In the genomic region with DNA sequence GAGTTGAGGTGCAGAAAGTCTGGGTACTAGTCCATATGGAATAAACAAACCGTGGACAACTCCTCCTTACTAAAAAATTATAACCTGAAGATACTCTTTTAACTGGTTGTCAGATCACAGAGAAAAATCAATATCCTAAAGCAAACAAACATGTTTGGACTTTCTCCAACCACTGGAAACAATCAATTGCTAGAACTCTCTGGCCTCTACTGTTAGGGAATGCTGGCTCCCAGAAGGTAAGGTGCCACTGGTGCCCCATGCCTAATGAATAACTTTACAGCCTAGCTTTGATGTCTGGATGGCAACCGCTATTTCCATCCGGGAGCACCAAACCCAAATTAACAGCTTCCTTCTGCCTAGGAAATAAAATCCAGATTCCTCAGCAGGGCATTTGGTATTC, we compare ENCODE assay signal across 24 cellular contexts.
DNase-seq lines count a peak whose midpoint lies in the region; ATAC-seq, FAIRE-seq and TF ChIP-seq lines count a peak whose summit lies in the region.
"Had no signal": no experiment of that assay in that cellular context is flagged by ENCODE, and none has a peak within 500 bp of the region (broad histone marks: within the 10 kb centered on the region; RNA-seq: fewer than 3 reads in every experiment).

No MANE protein-coding gene starts in this region.

- no peaks in the 10 kb centered on the region for H3K36me3 Mint-ChIP-seq in astrocyte (ENCODE audit: low read depth, unreplicated experiment)
- H3K36me3 Mint-ChIP-seq in CD4-positive, alpha-beta memory T cell, result peaks cover 5 to 10% of the 10 kb centered on the region in 2 donors

- WGBS in right lobe of liver (ENCODE audit: insufficient coverage, low coverage, low lambda C conversion rate, missing lambda C conversion rate), result 19% methylated on average over 3 of the region's 3 CpGs
- WGBS in tibial nerve, 2 donors, result 72 to 87% methylated on average over 3 of the region's 3 CpGs

- DNase-seq in AG10803 (ENCODE audit: low read depth), result peak; percentile 12
- DNase-seq in EH (ENCODE audit: low read depth), result peak; percentile 3
- no peak for DNase-seq in astrocyte (ENCODE audit: low read depth)
- DNase-seq in right lobe of liver, result no peak
- DNase-seq in CD4-positive, alpha-beta memory T cell, result no peak
- no peak for DNase-seq in epidermal melanocyte (ENCODE audit: insufficient read length, low spot score)
- no peak for DNase-seq in tibial nerve (ENCODE audit: low spot score in 2 of 2)
- DNase-seq: COR-L47, DMS 273 treated with DMSO at 0.1 percent for 48 hours, DND-41, HFFc6, MM.1S, NCI-H1092, NCI-H1694, NCI-H2107, NCI-H510A, NCI-H748 treated with DMSO at 0.1 percent for 48 hours, PC-3, RPMI8226, SHP77 treated with DMSO at 0.1 percent for 48 hours, SK-N-SH had no signal

- intact Hi-C loops in right lobe of liver (cut with DNase I), result no loop called here
- intact Hi-C loops in CD4-positive, alpha-beta memory T cell (cut with micrococcal nuclease), result no loop called here

- H3K9me3 ChIP-seq in astrocyte (ENCODE audit: insufficient read depth, low read depth, low read length), result no peaks in the 10 kb centered on the region
- no peaks in the 10 kb centered on the region for H3K9me3 ChIP-seq in right lobe of liver
- no peaks in the 10 kb centered on the region for H3K9me3 ChIP-seq in CD4-positive, alpha-beta memory T cell (ENCODE audit: control insufficient read depth in 1 of 2, low read length in 2 of 2)
- no peaks in the 10 kb centered on the region for H3K9me3 ChIP-seq in tibial nerve
- H3K9me3 ChIP-seq: SK-N-SH had no signal

- no peak overlapping the region for H3K4me3 Mint-ChIP-seq in astrocyte (ENCODE audit: unreplicated experiment)
- no peak overlapping the region for H3K4me3 Mint-ChIP-seq in CD4-positive, alpha-beta memory T cell
- H3K4me3 Mint-ChIP-seq: HFFc6 had no signal

- peak overlapping the region; percentile 53 for H3K27ac Mint-ChIP-seq in astrocyte (ENCODE audit: unreplicated experiment)
- H3K27ac Mint-ChIP-seq in CD4-positive, alpha-beta memory T cell, result no peak overlapping the region
- H3K27ac Mint-ChIP-seq: HFFc6 had no signal

- no peak overlapping the region for H3K9ac ChIP-seq in astrocyte (ENCODE audit: low read length)
- H3K9ac ChIP-seq: SK-N-SH had no signal

- no peak overlapping the region for H3K4me3 ChIP-seq in AG10803 (ENCODE audit: low read length)
- no peak overlapping the region for H3K4me3 ChIP-seq in astrocyte (ENCODE audit: insufficient read depth, low read depth, low read length)
- H3K4me3 ChIP-seq in right lobe of liver, result no peak overlapping the region
- H3K4me3 ChIP-seq in CD4-positive, alpha-beta memory T cell (ENCODE audit: low read length in 2 of 2), result no peak overlapping the region
- H3K4me3 ChIP-seq in tibial nerve, result no peak overlapping the region

- H3K4me1 Mint-ChIP-seq in astrocyte (ENCODE audit: low read depth, unreplicated experiment), result peaks cover 35% of the 10 kb centered on the region
- peaks cover 10 to 38% (median 25%) of the 10 kb centered on the region in 4 donors for H3K4me1 Mint-ChIP-seq in CD4-positive, alpha-beta memory T cell

- TF ChIP-seq CTCF in AG10803 (conservative IDR thresholded peaks at IDR 0.05; ENCODE audit: low read length), result no peak
- TF ChIP-seq CTCF in astrocyte (IDR thresholded peaks at IDR 0.05; ENCODE audit: insufficient read depth, low read depth, low read length), result no peak
- TF ChIP-seq CTCF in right lobe of liver (IDR thresholded peaks at IDR 0.05), result no peak
- TF ChIP-seq CTCF in tibial nerve (IDR thresholded peaks at IDR 0.05), result no peak

- POLR2A ChIA-PET in CD4-positive, alpha-beta memory T cell (lab: Charles Lee; ENCODE audit: partially characterized antibody), result no interaction called here

- TF ChIP-seq EP300 in tibial nerve (IDR thresholded peaks at IDR 0.05), result no peak

- peaks cover 52% of the 10 kb centered on the region for H4K20me1 ChIP-seq in astrocyte (ENCODE audit: insufficient read depth, low read length)

- TF ChIP-seq POLR2A in right lobe of liver (IDR thresholded peaks at IDR 0.05) (no peak), tibial nerve (IDR thresholded peaks at IDR 0.05) (no peak)

- H3K9me3 Mint-ChIP-seq in astrocyte (ENCODE audit: unreplicated experiment), result no peaks in the 10 kb centered on the region
- H3K9me3 Mint-ChIP-seq in CD4-positive, alpha-beta memory T cell, result no peaks in the 10 kb centered on the region
- H3K9me3 Mint-ChIP-seq: HFFc6 had no signal

- FAIRE-seq in astrocyte (lab: Jason Lieb, UNC), result no peak
- FAIRE-seq: G401.6, H54 had no signal

- peaks cover 69% of the 10 kb centered on the region for H3K79me2 ChIP-seq in astrocyte (ENCODE audit: insufficient read depth, low read length)

- no peak overlapping the region for H2AFZ ChIP-seq in astrocyte (ENCODE audit: low read depth, low read length)

- CTCF ChIA-PET in CD4-positive, alpha-beta memory T cell (lab: Charles Lee; ENCODE audit: partially characterized antibody), result interaction anchor here (2.4 to 2.9 kb wide), 2 partner anchors 10 to 30 kb away, joined by 10 to 14 read pairs; no protein-coding TSS in a partner anchor

- ATAC-seq in right lobe of liver (peak; percentile 85 to 89 (median 88)), GM21737 (IDR thresholded peaks at IDR 0.05; ENCODE audit: unreplicated experiment) (no peak)
- ATAC-seq: PC-3 had no signal

- H3K4me2 ChIP-seq in astrocyte (ENCODE audit: low read length), result no peak overlapping the region
- H3K4me2 ChIP-seq: SK-N-SH had no signal

- H3K27me3 ChIP-seq in astrocyte (ENCODE audit: insufficient read depth, low read length), result no peaks in the 10 kb centered on the region
- H3K27me3 ChIP-seq in right lobe of liver, result no peaks in the 10 kb centered on the region
- H3K27me3 ChIP-seq in CD4-positive, alpha-beta memory T cell (ENCODE audit: insufficient read depth, low read length), result no peaks in the 10 kb centered on the region
- H3K27me3 ChIP-seq in tibial nerve, result no peaks in the 10 kb centered on the region

- no peaks in the 10 kb centered on the region for H3K36me3 ChIP-seq in astrocyte (ENCODE audit: insufficient read depth, low read length)
- H3K36me3 ChIP-seq in right lobe of liver, result no peaks in the 10 kb centered on the region
- H3K36me3 ChIP-seq in CD4-positive, alpha-beta memory T cell (ENCODE audit: insufficient read depth, low read length), result no peaks in the 10 kb centered on the region
- no peaks in the 10 kb centered on the region for H3K36me3 ChIP-seq in tibial nerve

- H3K4me1 ChIP-seq in astrocyte (ENCODE audit: insufficient read depth, low read length) (peaks cover 19% of the 10 kb centered on the region), right lobe of liver (peaks cover 0 to 42% (median 11%) of the 10 kb centered on the region in 4 donors), tibial nerve (peaks cover 3 to 44% (median 6%) of the 10 kb centered on the region in 4 donors)
- peaks cover 3% of the 10 kb centered on the region for H3K4me1 ChIP-seq in CD4-positive, alpha-beta memory T cell (ENCODE audit: insufficient read depth, low read length)

- no peaks in the 10 kb centered on the region for H3K27me3 Mint-ChIP-seq in astrocyte (ENCODE audit: low read depth, unreplicated experiment)
- H3K27me3 Mint-ChIP-seq in CD4-positive, alpha-beta memory T cell, result no peaks in the 10 kb centered on the region

- H3K27ac ChIP-seq in astrocyte (ENCODE audit: low read depth, low read length), result no peak overlapping the region
- peak overlapping the region in 2 of 3 donors; percentile 61 to 75 for H3K27ac ChIP-seq in right lobe of liver
- no peak overlapping the region for H3K27ac ChIP-seq in CD4-positive, alpha-beta memory T cell (ENCODE audit: low read depth, low read length)
- H3K27ac ChIP-seq in tibial nerve, result no peak overlapping the region

Comparison
In these comparisons a context has a peak if more than half of its experiments do, and no peak if none do; other contexts are left out.
1. DNase-seq: peak in AG10803 (single experiment) and EH (single experiment); none in astrocyte (single experiment), right lobe of liver (0 of 3), CD4-positive, alpha-beta memory T cell (0 of 5), epidermal melanocyte (single experiment) and tibial nerve (0 of 2).
2. H3K27ac ChIP-seq: peak in right lobe of liver (2 of 3); none in astrocyte (single experiment), CD4-positive, alpha-beta memory T cell (single experiment) and tibial nerve (0 of 4).